30 cellular contexts compared by ENCODE assay signal in the genomic region with DNA sequence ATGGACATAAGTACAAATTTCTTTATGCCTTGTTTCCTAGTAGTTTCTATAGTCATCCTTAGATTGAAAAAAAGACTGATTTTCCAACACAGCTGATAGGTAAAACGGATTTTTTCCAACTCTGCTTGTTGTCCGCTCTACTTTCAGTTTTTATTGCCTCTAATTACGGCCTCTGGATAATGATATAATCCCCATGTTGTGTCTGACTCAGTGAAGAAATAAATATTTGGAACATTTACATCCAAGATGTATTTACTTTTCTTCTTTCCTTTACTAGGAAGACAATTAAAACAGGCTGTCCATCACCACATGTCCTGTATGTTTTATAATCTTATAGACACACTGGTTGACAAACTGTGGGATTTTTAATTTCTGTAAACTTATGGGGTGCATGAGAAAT. TPM values are rescaled to one million over a fixed set of nuclear protein-coding genes. Genes with fewer than 3 reads are reported as not detected.
"Had no signal": no experiment of that assay in that cellular context is flagged by ENCODE, and none has a peak within 500 bp of the region (broad histone marks: within the 10 kb centered on the region; RNA-seq: fewer than 3 reads in every experiment).

No MANE protein-coding gene starts in this region.

- H3K4me1 Mint-ChIP-seq: activated CD4-positive, alpha-beta T cell treated with anti-CD3 and anti-CD28 coated beads, Interleukin-2, amount 10 ng/mL, durations not matched to agents 7 days and 5 days; activated T-helper 17 cell treated with anti-CD3 and anti-CD28 coated beads, Interleukin-2, amount 50 U/mL, for 72 hours; brain had no signal

- DNase-seq: activated CD4-positive, alpha-beta memory T cell treated with anti-CD3 and anti-CD28 coated beads for 36 hours; activated CD4-positive, alpha-beta T cell treated with anti-CD3 and anti-CD28 coated beads, Interleukin-2, amount 10 ng/mL, durations not matched to agents 7 days and 5 days; activated CD4-positive, CD25-positive, alpha-beta regulatory T cell; activated gamma-delta T cell; activated naive CD4-positive, alpha-beta T cell treated with anti-CD3 and anti-CD28 coated beads for 36 hours; activated T-cell treated with anti-CD3 and anti-CD28 coated beads for 4 hours; activated T-cell treated with anti-CD3 and anti-CD28 coated beads, Interleukin-2, amount 50 U/mL, for 48 hours; amygdala; Karpas-422; NCI-H1092; NCI-H1930; NCI-H2171; NCI-H2227 treated with DMSO at 0.1 percent for 48 hours; NCI-H446 treated with DMSO at 0.1 percent for 48 hours; NCI-H524 treated with DMSO at 0.1 percent for 48 hours; NCI-H82; Right ventricle myocardium superior; RPMI8226; SJCRH30; T-helper 2 cell; T1000 had no signal

- H3K27ac ChIP-seq: SJCRH30, VCaP had no signal

- ATAC-seq: activated T-helper 17 cell treated with anti-CD3 and anti-CD28 coated beads, Interleukin-2, amount 50 U/mL, for 72 hours; K562; Panc1 had no signal

- H3K27me3 ChIP-seq: SJCRH30 had no signal

- H3K4me3 Mint-ChIP-seq: activated CD4-positive, alpha-beta memory T cell treated with anti-CD3 and anti-CD28 coated beads for 36 hours; activated CD4-positive, alpha-beta T cell treated with anti-CD3 and anti-CD28 coated beads, Interleukin-2, amount 10 ng/mL, durations not matched to agents 7 days and 5 days; activated naive CD4-positive, alpha-beta T cell treated with anti-CD3 and anti-CD28 coated beads for 36 hours; activated naive CD8-positive, alpha-beta T cell; activated T-helper 17 cell treated with anti-CD3 and anti-CD28 coated beads, Interleukin-2, amount 50 U/mL, for 72 hours; brain had no signal

- H3K27ac Mint-ChIP-seq: activated CD4-positive, alpha-beta memory T cell treated with anti-CD3 and anti-CD28 coated beads for 36 hours; activated CD4-positive, alpha-beta T cell treated with anti-CD3 and anti-CD28 coated beads, Interleukin-2, amount 10 ng/mL, durations not matched to agents 7 days and 5 days; activated naive CD4-positive, alpha-beta T cell treated with anti-CD3 and anti-CD28 coated beads for 36 hours; activated naive CD8-positive, alpha-beta T cell; activated T-helper 17 cell treated with anti-CD3 and anti-CD28 coated beads, Interleukin-2, amount 50 U/mL, for 72 hours; brain had no signal

- H3K36me3 Mint-ChIP-seq: activated CD4-positive, alpha-beta memory T cell treated with anti-CD3 and anti-CD28 coated beads for 36 hours; activated naive CD8-positive, alpha-beta T cell; brain had no signal

- H3K36me3 ChIP-seq: SJCRH30 had no signal

- H3K4me3 ChIP-seq: K562, SJCRH30 had no signal

RNA-seq across cellular contexts. Expression of a gene that starts 6.8 kb away (rescaled TPM):
- total RNA-seq: activated CD4-positive, alpha-beta memory T cell treated with anti-CD3 and anti-CD28 coated beads for 36 hours; activated CD4-positive, alpha-beta T cell treated with anti-CD3 and anti-CD28 coated beads, Interleukin-2, amount 10 ng/mL, durations not matched to agents 7 days and 5 days; activated CD8-positive, alpha-beta memory T cell treated with anti-CD3 and anti-CD28 coated beads for 36 hours; activated naive CD4-positive, alpha-beta T cell treated with anti-CD3 and anti-CD28 coated beads for 36 hours; activated T-helper 17 cell treated with anti-CD3 and anti-CD28 coated beads, Interleukin-2, amount 50 U/mL, for 72 hours; OCI-LY7 had no signal

RNA-seq across cellular contexts. Expression of a gene that starts 46.8 kb away (rescaled TPM):
- total RNA-seq: activated CD4-positive, alpha-beta memory T cell treated with anti-CD3 and anti-CD28 coated beads for 36 hours; activated CD4-positive, alpha-beta T cell treated with anti-CD3 and anti-CD28 coated beads, Interleukin-2, amount 10 ng/mL, durations not matched to agents 7 days and 5 days; activated CD8-positive, alpha-beta memory T cell treated with anti-CD3 and anti-CD28 coated beads for 36 hours; activated naive CD4-positive, alpha-beta T cell treated with anti-CD3 and anti-CD28 coated beads for 36 hours; activated T-helper 17 cell treated with anti-CD3 and anti-CD28 coated beads, Interleukin-2, amount 50 U/mL, for 72 hours; K562; OCI-LY7; SJCRH30 had no signal
- polyA plus RNA-seq: K562 had no signal

RNA-seq across cellular contexts. Expression of a gene that starts 53.7 kb away (rescaled TPM):
- total RNA-seq: activated CD4-positive, alpha-beta memory T cell treated with anti-CD3 and anti-CD28 coated beads for 36 hours; activated CD8-positive, alpha-beta memory T cell treated with anti-CD3 and anti-CD28 coated beads for 36 hours; activated naive CD4-positive, alpha-beta T cell treated with anti-CD3 and anti-CD28 coated beads for 36 hours; OCI-LY7 had no signal

RNA-seq across cellular contexts. Expression of a gene that starts 57.3 kb away (rescaled TPM):
- total RNA-seq: activated CD4-positive, alpha-beta memory T cell treated with anti-CD3 and anti-CD28 coated beads for 36 hours; activated CD4-positive, alpha-beta T cell treated with anti-CD3 and anti-CD28 coated beads, Interleukin-2, amount 10 ng/mL, durations not matched to agents 7 days and 5 days; activated CD8-positive, alpha-beta memory T cell treated with anti-CD3 and anti-CD28 coated beads for 36 hours; activated naive CD4-positive, alpha-beta T cell treated with anti-CD3 and anti-CD28 coated beads for 36 hours; activated T-helper 17 cell treated with anti-CD3 and anti-CD28 coated beads, Interleukin-2, amount 50 U/mL, for 72 hours; astrocyte; OCI-LY7; SJCRH30 had no signal
